19 cellular contexts compared by ENCODE assay signal in the genomic region with DNA sequence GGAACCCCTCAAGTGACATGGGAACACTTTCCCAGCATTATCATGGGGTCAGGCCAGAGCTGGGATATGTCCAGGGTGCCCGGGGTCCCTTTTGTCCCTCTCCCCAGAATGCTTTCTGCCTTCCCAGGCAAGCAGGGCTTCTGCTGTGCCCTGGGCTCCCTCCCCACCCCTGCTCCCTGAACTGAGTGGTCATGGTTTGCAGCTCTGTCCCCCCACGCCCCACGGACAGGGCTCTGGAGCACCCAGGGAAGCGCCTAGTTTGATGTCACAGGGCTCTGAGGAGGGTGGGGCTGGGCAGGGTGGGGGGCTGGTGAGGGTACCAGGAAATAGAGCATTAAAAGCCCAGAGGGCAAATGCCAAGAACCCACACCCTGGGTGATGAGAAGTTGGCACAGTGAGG.
DNase-seq lines count a peak whose midpoint lies in the region; ATAC-seq and TF ChIP-seq lines count a peak whose summit lies in the region.
"Had no signal": no experiment of that assay in that cellular context is flagged by ENCODE, and none has a peak within 500 bp of the region (broad histone marks: within the 10 kb centered on the region; RNA-seq: fewer than 3 reads in every experiment).

No MANE protein-coding gene starts in this region.

- no peaks in the 10 kb centered on the region for H3K9me3 Mint-ChIP-seq in MCF 10A (ENCODE audit: unreplicated experiment)
- H3K9me3 Mint-ChIP-seq: CD14-positive monocyte; CD4-positive, alpha-beta T cell; CD8-positive, alpha-beta memory T cell had no signal

- no peak overlapping the region for H3K4me3 Mint-ChIP-seq in MCF 10A (ENCODE audit: unreplicated experiment)
- H3K4me3 Mint-ChIP-seq: B cell; CD14-positive monocyte; CD4-positive, alpha-beta T cell had no signal

- no peak overlapping the region for H3K4me3 ChIP-seq in BLaER1
- H3K4me3 ChIP-seq in trophoblast cell (ENCODE audit: low read depth, low read length) = no peak overlapping the region
- no peak overlapping the region for H3K4me3 ChIP-seq in right lobe of liver
- H3K4me3 ChIP-seq: BLaER1 treated with 17β-estradiol and CSF1 and Interleukin-3, amounts not matched to agents 10 nM and 100 nM had no signal

- H4K91ac ChIP-seq in trophoblast cell (ENCODE audit: low read depth, low read length) = no peak overlapping the region

- DNase-seq in caudate nucleus (lab: John Stamatoyannopoulos, UW) (no peak), trophoblast cell (no peak), germinal center (ENCODE audit: low spot score) (no peak), MCF 10A (ENCODE audit: unreplicated experiment) (no peak), right lobe of liver (no peak)
- DNase-seq: CD4-positive, alpha-beta T cell; CD8-positive, alpha-beta memory T cell; DMS 273 treated with DMSO at 0.1 percent for 48 hours; DMS79; GF-D8; GOT3; HCEC 1CT had no signal

- no peak overlapping the region for H3K23ac ChIP-seq in trophoblast cell (ENCODE audit: low read length)

- H3K9me3 ChIP-seq in BLaER1 (no peaks in the 10 kb centered on the region), trophoblast cell (ENCODE audit: insufficient read depth, low read depth, low read length) (no peaks in the 10 kb centered on the region), right lobe of liver (no peaks in the 10 kb centered on the region)
- H3K9me3 ChIP-seq: BLaER1 treated with 17β-estradiol and CSF1 and Interleukin-3, amounts not matched to agents 10 nM and 100 nM had no signal

- no peak overlapping the region for H3K4ac ChIP-seq in trophoblast cell (ENCODE audit: low read depth, low read length)

- intact Hi-C loops in MCF 10A (cut with micrococcal nuclease) = no loop called here
- intact Hi-C loops in right lobe of liver (cut with DNase I) = no loop called here

- no peaks in the 10 kb centered on the region for H3K4me1 Mint-ChIP-seq in MCF 10A (ENCODE audit: insufficient read depth, unreplicated experiment)
- H3K4me1 Mint-ChIP-seq: B cell, CD14-positive monocyte had no signal

- H2BK5ac ChIP-seq in trophoblast cell (ENCODE audit: low read depth, low read length, poor library complexity) = no peak overlapping the region

- no peak overlapping the region for H2BK120ac ChIP-seq in trophoblast cell (ENCODE audit: insufficient read depth, low read length, poor library complexity)

- peak overlapping the region; percentile 37 for H2BK12ac ChIP-seq in trophoblast cell (ENCODE audit: low read length)

- no peak overlapping the region for H3K27ac Mint-ChIP-seq in MCF 10A (ENCODE audit: low read depth, unreplicated experiment)
- H3K27ac Mint-ChIP-seq: B cell; CD14-positive monocyte; CD4-positive, alpha-beta T cell had no signal

- H3K4me1 ChIP-seq in BLaER1 (0 out of 2 replicates have a peak, but pooled peaks cover 6% of the 10 kb centered on the region), trophoblast cell (ENCODE audit: control insufficient read depth in 1 of 2, insufficient read depth in 2 of 2, low read length in 2 of 2) (peaks cover 21 to 29% of the 10 kb centered on the region in 2 experiments), right lobe of liver (no peaks in the 10 kb centered on the region)
- H3K4me1 ChIP-seq: BLaER1 treated with 17β-estradiol and CSF1 and Interleukin-3, amounts not matched to agents 10 nM and 100 nM had no signal

- H3K27ac ChIP-seq in BLaER1 = 0 out of 2 replicates have a peak overlapping the region, but pooled peaks have one; percentile 4
- peak overlapping the region; percentile 62 for H3K27ac ChIP-seq in caudate nucleus (ENCODE audit: low read depth, low read length)
- peak overlapping the region; percentile 38 for H3K27ac ChIP-seq in layer of hippocampus (ENCODE audit: low read depth, low read length)
- H3K27ac ChIP-seq in trophoblast cell (ENCODE audit: low read depth, low read length) = no peak overlapping the region
- H3K27ac ChIP-seq in right lobe of liver = no peak overlapping the region
- H3K27ac ChIP-seq: 22Rv1; BLaER1 treated with 17β-estradiol and CSF1 and Interleukin-3, amounts not matched to agents 10 nM and 100 nM had no signal

- no peak overlapping the region for H2AK5ac ChIP-seq in trophoblast cell (ENCODE audit: low read length)

- H3K18ac ChIP-seq in trophoblast cell (ENCODE audit: low read length) = peak overlapping the region; percentile 15

- no TSS peak for BruUV-seq in MCF 10A (replicated peaks; lab: Mats Ljungman, UMichigan)

- no peak overlapping the region for H3K4me2 ChIP-seq in BLaER1
- H3K4me2 ChIP-seq in trophoblast cell (ENCODE audit: low read length) = no peak overlapping the region
- H3K4me2 ChIP-seq: BLaER1 treated with 17β-estradiol and CSF1 and Interleukin-3, amounts not matched to agents 10 nM and 100 nM had no signal

- no peak overlapping the region for H4K8ac ChIP-seq in trophoblast cell (ENCODE audit: low read depth, low read length)

- no peaks in the 10 kb centered on the region for H3K79me2 ChIP-seq in trophoblast cell (ENCODE audit: control insufficient read depth, insufficient read depth, low read length, poor library complexity)

- TF ChIP-seq POLR2A in right lobe of liver (IDR thresholded peaks at IDR 0.05) = no peak

- H3K27me3 ChIP-seq in BLaER1 (no peaks in the 10 kb centered on the region), layer of hippocampus (ENCODE audit: control insufficient read depth, insufficient read depth, low read length) (no peaks in the 10 kb centered on the region), trophoblast cell (ENCODE audit: insufficient read depth, low read length) (no peaks in the 10 kb centered on the region), right lobe of liver (no peaks in the 10 kb centered on the region)
- H3K27me3 ChIP-seq: BLaER1 treated with 17β-estradiol and CSF1 and Interleukin-3, amounts not matched to agents 10 nM and 100 nM had no signal

- no peaks in the 10 kb centered on the region for H3K27me3 Mint-ChIP-seq in MCF 10A (ENCODE audit: insufficient read depth, unreplicated experiment)
- H3K27me3 Mint-ChIP-seq: B cell; CD4-positive, alpha-beta T cell had no signal

- H2AFZ ChIP-seq in trophoblast cell (ENCODE audit: insufficient read depth, low read length, poor library complexity) = no peak overlapping the region

- no peak overlapping the region for H3K14ac ChIP-seq in trophoblast cell (ENCODE audit: low read length)

- peak overlapping the region; percentile 31 for H4K12ac ChIP-seq in trophoblast cell (ENCODE audit: low read depth, low read length)

- CTCF ChIA-PET in MCF 10A (lab: Yijun Ruan, JAX) = interaction anchor here (0.6 to 1.8 kb wide), 2 partner anchors 19 to 110 kb away, joined by 3 to 5 read pairs; no protein-coding TSS in a partner anchor

- H3K9ac ChIP-seq in BLaER1 (no peak overlapping the region), trophoblast cell (ENCODE audit: low read length) (no peak overlapping the region)
- H3K9ac ChIP-seq: BLaER1 treated with 17β-estradiol and CSF1 and Interleukin-3, amounts not matched to agents 10 nM and 100 nM had no signal

- TF ChIP-seq CTCF in MCF 10A (IDR thresholded peaks at IDR 0.05; ENCODE audit: unreplicated experiment) = no peak
- TF ChIP-seq CTCF in right lobe of liver (IDR thresholded peaks at IDR 0.05) = no peak

- POLR2A ChIA-PET in MCF 10A (lab: Yijun Ruan, JAX) = no interaction called here

- peaks cover 63% of the 10 kb centered on the region for H4K20me1 ChIP-seq in BLaER1

- H3K36me3 ChIP-seq in BLaER1 (peaks cover 100% of the 10 kb centered on the region), trophoblast cell (ENCODE audit: control insufficient read depth in 1 of 2, insufficient read depth in 2 of 2, low read length in 2 of 2) (peaks cover 17 to 23% of the 10 kb centered on the region in 2 experiments), right lobe of liver (no peaks in the 10 kb centered on the region)

- WGBS in trophoblast cell (ENCODE audit: extremely low coverage, insufficient coverage, insufficient read length) = no CpG with 5 or more reads among the region's 4 CpGs
- no CpG with 5 or more reads among the region's 4 CpGs for WGBS in right lobe of liver (ENCODE audit: insufficient coverage, low coverage, low lambda C conversion rate, missing lambda C conversion rate)

- peaks cover 12% of the 10 kb centered on the region for H3K79me1 ChIP-seq in trophoblast cell (ENCODE audit: low read length)

- peaks cover 5% of the 10 kb centered on the region for H3K36me3 Mint-ChIP-seq in MCF 10A (ENCODE audit: insufficient read depth, unreplicated experiment)

- no peak for ATAC-seq in HG03378 (IDR thresholded peaks at IDR 0.05; ENCODE audit: unreplicated experiment)
- no peak for ATAC-seq in right lobe of liver

Comparison
In these comparisons a context has a peak if more than half of its experiments do, and no peak if none do; other contexts are left out.
1. H3K27ac ChIP-seq: peak in BLaER1 (single experiment), caudate nucleus (single experiment) and layer of hippocampus (single experiment); none in trophoblast cell (single experiment) and right lobe of liver (0 of 3).